Comparison of ENCODE assay signal across 10 cellular contexts in genomic region chr5:368162-369084, GRCh38. TPM values are rescaled to one million over a fixed set of nuclear protein-coding genes. Genes with fewer than 3 reads are reported as not detected.
DNase-seq lines count a peak whose midpoint lies in the region; ATAC-seq and TF ChIP-seq lines count a peak whose summit lies in the region.
"Had no signal": no experiment of that assay in that cellular context is flagged by ENCODE, and none has a peak within 500 bp of the region (broad histone marks: within the 10 kb centered on the region; RNA-seq: fewer than 3 reads in every experiment).

No MANE protein-coding gene starts in this region.

- CTCF ChIA-PET in activated CD4-positive, alpha-beta T cell treated with anti-CD3 and anti-CD28 coated beads for 36 hours (lab: Charles Lee) = interaction anchor here (0.5 to 1.5 kb wide), 5 partner anchors 12 to 724 kb away, joined by 3 to 5 read pairs (median 4); partner anchors contain the start of gene AHRR
- CTCF ChIA-PET in A673 (lab: Charles Lee) = no interaction called here

- peaks cover 39% of the 10 kb centered on the region for H3K4me1 Mint-ChIP-seq in activated CD4-positive, alpha-beta T cell treated with anti-CD3 and anti-CD28 coated beads for 36 hours

- H3K4me3 ChIP-seq in foreskin fibroblast (ENCODE audit: low read depth in 1 of 2, low read length in 2 of 2) = no peak overlapping the region
- H3K4me3 ChIP-seq in A673 (ENCODE audit: low read depth, low read length, poor library complexity, severe bottlenecking) = no peak overlapping the region
- H3K4me3 ChIP-seq: lung had no signal

- H3K27ac ChIP-seq in A673 (ENCODE audit: low read depth, low read length, poor library complexity, severe bottlenecking) = no peak overlapping the region
- H3K27ac ChIP-seq: C4-2B had no signal

- ATAC-seq in activated CD4-positive, alpha-beta T cell treated with anti-CD3 and anti-CD28 coated beads for 36 hours = no peak
- peak; percentile 67 for ATAC-seq in HG02763 (IDR thresholded peaks at IDR 0.05; ENCODE audit: unreplicated experiment)

- no TSS peak for BruUV-seq in A673 (replicated peaks; lab: Mats Ljungman, UMichigan)

- no peaks in the 10 kb centered on the region for H3K36me3 ChIP-seq in A673 (ENCODE audit: insufficient read depth, low read length, poor library complexity, severe bottlenecking)

- no peak for TF ChIP-seq CTCF in foreskin fibroblast (IDR thresholded peaks at IDR 0.05; ENCODE audit: low read depth, low read length)
- TF ChIP-seq CTCF in A673 (conservative IDR thresholded peaks at IDR 0.05; ENCODE audit: low read depth, low read length) = no peak

- peak; percentile 27 for DNase-seq in activated CD4-positive, alpha-beta T cell treated with anti-CD3 and anti-CD28 coated beads for 36 hours
- DNase-seq in activated CD4-positive, alpha-beta T cell treated with anti-CD3 and anti-CD28 coated beads, Interleukin-2, amount 50 U/mL, for 1 hour = no peak
- peak; percentile 99 for DNase-seq in RPMI7951 (ENCODE audit: low read depth)
- DNase-seq in foreskin fibroblast = peak; percentile 98
- DNase-seq in A673 (ENCODE audit: low spot score) = no peak
- DNase-seq in NK-92 (lab: John Stamatoyannopoulos, UW; ENCODE audit: unreplicated experiment) = no peak
- DNase-seq in NCI-H1105 (lab: John Stamatoyannopoulos, UW) = no peak

- peaks cover 10% of the 10 kb centered on the region for H3K9me3 ChIP-seq in A673 (ENCODE audit: low read depth, low read length, poor library complexity, severe bottlenecking)

- no peak overlapping the region for H3K4me3 Mint-ChIP-seq in activated CD4-positive, alpha-beta T cell treated with anti-CD3 and anti-CD28 coated beads for 36 hours

- H3K4me1 ChIP-seq in A673 (ENCODE audit: insufficient read depth, low read length, poor library complexity, severe bottlenecking) = peaks cover 24% of the 10 kb centered on the region

- POLR2A ChIA-PET in activated CD4-positive, alpha-beta T cell treated with anti-CD3 and anti-CD28 coated beads for 36 hours (lab: Charles Lee) = interaction anchor here (1.4 kb wide), 1 partner anchor 10 kb away, joined by 3 read pairs; no protein-coding TSS in a partner anchor
- POLR2A ChIA-PET in A673 (lab: Charles Lee; ENCODE audit: low non-redundant PET) = no interaction called here

- peaks cover 30% of the 10 kb centered on the region for H3K36me3 Mint-ChIP-seq in activated CD4-positive, alpha-beta T cell treated with anti-CD3 and anti-CD28 coated beads for 36 hours (ENCODE audit: low read depth)

- no peaks in the 10 kb centered on the region for H3K27me3 ChIP-seq in A673 (replicated peaks; ENCODE audit: insufficient read depth, low read depth, low read length, poor library complexity)

- intact Hi-C loops in activated CD4-positive, alpha-beta T cell treated with anti-CD3 and anti-CD28 coated beads for 36 hours (cut with DNase I, micrococcal nuclease) = no loop called here
- intact Hi-C loops in A673 (cut with micrococcal nuclease; ENCODE audit: unreplicated experiment) = no loop called here

- H3K9me3 Mint-ChIP-seq in activated CD4-positive, alpha-beta T cell treated with anti-CD3 and anti-CD28 coated beads for 36 hours (ENCODE audit: low read depth) = peaks cover 12% of the 10 kb centered on the region

- peaks cover 1% of the 10 kb centered on the region for H3K27me3 Mint-ChIP-seq in activated CD4-positive, alpha-beta T cell treated with anti-CD3 and anti-CD28 coated beads for 36 hours

- H3K27ac Mint-ChIP-seq in activated CD4-positive, alpha-beta T cell treated with anti-CD3 and anti-CD28 coated beads for 36 hours = peak overlapping the region; percentile 78

RNA-seq across cellular contexts. Expression of gene AHRR, which starts 46.9 kb away (rescaled TPM):
- 10 to 100 TPM; 15.1 to 20.5 TPM for total RNA-seq in activated CD4-positive, alpha-beta T cell treated with anti-CD3 and anti-CD28 coated beads for 36 hours
- 51.8 and 62.2 TPM in 2 replicates for total RNA-seq in RPMI7951 (2014; rRNA removed; shearing (Covaris generic))
- total RNA-seq in A673 (2021) = 2.0 and 2.2 TPM in 2 replicates

Comparison
In these comparisons a context has a peak if more than half of its experiments do, and no peak if none do; other contexts are left out.
1. DNase-seq: peak in activated CD4-positive, alpha-beta T cell treated with anti-CD3 and anti-CD28 coated beads for 36 hours (single experiment), RPMI7951 (single experiment) and foreskin fibroblast (2 of 2); none in activated CD4-positive, alpha-beta T cell treated with anti-CD3 and anti-CD28 coated beads, Interleukin-2, amount 50 U/mL, for 1 hour (single experiment), A673 (single experiment), NK-92 (single experiment) and NCI-H1105 (single experiment).